ENCODE assay signal across 9 cellular contexts in genomic region chr16:79598341-79599181, GRCh38. TPM values are rescaled to one million over a fixed set of nuclear protein-coding genes. Genes with fewer than 3 reads are reported as not detected.
A peak's percentile ranks its signal among the peaks of the same experiment; 100 is the strongest.
DNase-seq lines count a peak whose midpoint lies in the region; ATAC-seq and TF ChIP-seq lines count a peak whose summit lies in the region.
"Had no signal": no experiment of that assay in that cellular context is flagged by ENCODE, and none has a peak within 500 bp of the region (broad histone marks: within the 10 kb centered on the region; RNA-seq: fewer than 3 reads in every experiment).

No MANE protein-coding gene starts in this region.

- CTCF ChIA-PET in CD8-positive, alpha-beta T cell (lab: Charles Lee) = interaction anchor here (1.2 kb wide), 1 partner anchor 828 kb away, joined by 3 read pairs; no protein-coding TSS in a partner anchor
- CTCF ChIA-PET in activated CD8-positive, alpha-beta T cell treated with anti-CD3 and anti-CD28 coated beads, Interleukin-2, amount 10 ng/mL, durations not matched to agents 7 days and 5 days (lab: Charles Lee) = interaction anchor here (1.0 kb wide), 2 partner anchors 19 to 20 kb away, joined by 3 read pairs; no protein-coding TSS in a partner anchor

- no peak overlapping the region for H3K27ac ChIP-seq in CD8-positive, alpha-beta T cell (ENCODE audit: low read depth, low read length)
- H3K27ac ChIP-seq in stomach smooth muscle (ENCODE audit: low read length) = peak overlapping the region; percentile 80
- H3K27ac ChIP-seq: neutrophil had no signal

- peaks cover 22% of the 10 kb centered on the region for H3K27me3 Mint-ChIP-seq in CD8-positive, alpha-beta T cell (ENCODE audit: low read depth)
- H3K27me3 Mint-ChIP-seq in activated CD8-positive, alpha-beta T cell treated with anti-CD3 and anti-CD28 coated beads, Interleukin-2, amount 10 ng/mL, durations not matched to agents 7 days and 5 days (ENCODE audit: low read depth) = peaks cover 56% of the 10 kb centered on the region

- peak overlapping the region; percentile 25 for H3K4me3 ChIP-seq in CD8-positive, alpha-beta T cell (ENCODE audit: low read depth, low read length)
- H3K4me3 ChIP-seq in epithelial cell of esophagus (ENCODE audit: low read length) (peak overlapping the region; percentile 93), stomach smooth muscle (ENCODE audit: low read length in 2 of 2) (peak overlapping the region; percentile 92 to 94)

- peaks cover 34% of the 10 kb centered on the region for H3K4me1 Mint-ChIP-seq in CD8-positive, alpha-beta T cell (ENCODE audit: low read depth)
- peaks cover 31% of the 10 kb centered on the region for H3K4me1 Mint-ChIP-seq in activated CD8-positive, alpha-beta T cell treated with anti-CD3 and anti-CD28 coated beads, Interleukin-2, amount 10 ng/mL, durations not matched to agents 7 days and 5 days (ENCODE audit: low read depth)

- peaks cover 9% of the 10 kb centered on the region for H3K27me3 ChIP-seq in CD8-positive, alpha-beta T cell (ENCODE audit: insufficient read depth, low read length)
- no peaks in the 10 kb centered on the region for H3K27me3 ChIP-seq in stomach smooth muscle (ENCODE audit: control insufficient read depth in 1 of 2, insufficient read depth in 2 of 2, low read length in 2 of 2)

- peak overlapping the region; percentile 85 for H3K4me3 Mint-ChIP-seq in CD8-positive, alpha-beta T cell
- H3K4me3 Mint-ChIP-seq in activated CD8-positive, alpha-beta T cell treated with anti-CD3 and anti-CD28 coated beads, Interleukin-2, amount 10 ng/mL, durations not matched to agents 7 days and 5 days = peak overlapping the region; percentile 71

- intact Hi-C loops in CD8-positive, alpha-beta T cell (cut with DNase I, micrococcal nuclease) = loop anchor here in 1 of 2 experiments (2.0 kb wide), 1 partner anchor 856 kb away; no protein-coding TSS in a partner anchor

- peaks cover 12% of the 10 kb centered on the region for H3K4me1 ChIP-seq in CD8-positive, alpha-beta T cell (ENCODE audit: insufficient read depth, low read length)
- peaks cover 11% of the 10 kb centered on the region for H3K4me1 ChIP-seq in stomach smooth muscle (ENCODE audit: control insufficient read depth, insufficient read depth, low read length)

- ATAC-seq in CD8-positive, alpha-beta T cell = no peak
- ATAC-seq in activated CD8-positive, alpha-beta T cell treated with anti-CD3 and anti-CD28 coated beads, Interleukin-2, amount 10 ng/mL, durations not matched to agents 7 days and 5 days = peak; percentile 4
- ATAC-seq in HG02973 (IDR thresholded peaks at IDR 0.05; ENCODE audit: unreplicated experiment) = no peak

- TF ChIP-seq CTCF in CD8-positive, alpha-beta T cell (IDR thresholded peaks at IDR 0.05) = no peak
- TF ChIP-seq CTCF in epithelial cell of esophagus (IDR thresholded peaks at IDR 0.05; ENCODE audit: insufficient read depth, low read depth, low read length, missing control alignments) = peak; percentile 12
- TF ChIP-seq CTCF in GM10266 (IDR thresholded peaks at IDR 0.05; ENCODE audit: control insufficient read depth, insufficient read depth, low read depth, missing control alignments) = no peak

- peak in 6 of 7 experiments; percentile 3 to 61 (median 33) for DNase-seq in CD8-positive, alpha-beta T cell
- DNase-seq in NCI-H128 (lab: John Stamatoyannopoulos, UW; ENCODE audit: unreplicated experiment) = peak; percentile 34
- DNase-seq in activated CD8-positive, alpha-beta T cell treated with anti-CD3 and anti-CD28 coated beads, Interleukin-2, amount 10 ng/mL, durations not matched to agents 7 days and 5 days = peak; percentile 50
- peak; percentile 60 for DNase-seq in epithelial cell of esophagus (ENCODE audit: low read depth)
- peak; percentile 28 for DNase-seq in midbrain (lab: John Stamatoyannopoulos, UW)
- DNase-seq in GM10266 (ENCODE audit: extremely low spot score) = no peak

- POLR2A ChIA-PET in CD8-positive, alpha-beta T cell (lab: Charles Lee) = interaction anchor here (1.1 kb wide), 1 partner anchor 8 kb away, joined by 3 read pairs; no protein-coding TSS in a partner anchor
- POLR2A ChIA-PET in activated CD8-positive, alpha-beta T cell treated with anti-CD3 and anti-CD28 coated beads, Interleukin-2, amount 10 ng/mL, durations not matched to agents 7 days and 5 days (lab: Charles Lee) = interaction anchor here (1.2 kb wide), 1 partner anchor 34 kb away, joined by 3 read pairs; no protein-coding TSS in a partner anchor

- H3K9ac ChIP-seq in stomach smooth muscle (ENCODE audit: low read length in 2 of 2) = peak overlapping the region; percentile 72 to 84

- H3K36me3 ChIP-seq in CD8-positive, alpha-beta T cell (ENCODE audit: insufficient read depth, low read length) = no peaks in the 10 kb centered on the region
- H3K36me3 ChIP-seq in stomach smooth muscle (ENCODE audit: control insufficient read depth in 2 of 2, insufficient read depth in 2 of 2, low read length in 2 of 2) = no peaks in the 10 kb centered on the region
- H3K36me3 ChIP-seq: neutrophil had no signal

- no peaks in the 10 kb centered on the region for H3K9me3 Mint-ChIP-seq in CD8-positive, alpha-beta T cell
- H3K9me3 Mint-ChIP-seq in activated CD8-positive, alpha-beta T cell treated with anti-CD3 and anti-CD28 coated beads, Interleukin-2, amount 10 ng/mL, durations not matched to agents 7 days and 5 days (ENCODE audit: insufficient read depth) = no peaks in the 10 kb centered on the region

- no peaks in the 10 kb centered on the region for H3K9me3 ChIP-seq in CD8-positive, alpha-beta T cell (ENCODE audit: low read length)
- H3K9me3 ChIP-seq in stomach smooth muscle (ENCODE audit: control insufficient read depth in 2 of 2, low read length in 2 of 2) = no peaks in the 10 kb centered on the region
- H3K9me3 ChIP-seq: neutrophil had no signal

- peaks cover 4% of the 10 kb centered on the region for H3K36me3 Mint-ChIP-seq in CD8-positive, alpha-beta T cell
- no peaks in the 10 kb centered on the region for H3K36me3 Mint-ChIP-seq in activated CD8-positive, alpha-beta T cell treated with anti-CD3 and anti-CD28 coated beads, Interleukin-2, amount 10 ng/mL, durations not matched to agents 7 days and 5 days (ENCODE audit: low read depth)

- peak overlapping the region; percentile 67 for H3K27ac Mint-ChIP-seq in CD8-positive, alpha-beta T cell
- H3K27ac Mint-ChIP-seq in activated CD8-positive, alpha-beta T cell treated with anti-CD3 and anti-CD28 coated beads, Interleukin-2, amount 10 ng/mL, durations not matched to agents 7 days and 5 days = peak overlapping the region; percentile 79

RNA-seq across cellular contexts. Expression of gene MAF, which starts 2.0 kb away (rescaled TPM):
- total RNA-seq in CD8-positive, alpha-beta T cell = 10 to 100 TPM; 21.4 to 24.8 TPM
- 1 to 10 TPM; 4.3 to 4.6 TPM for total RNA-seq in activated CD8-positive, alpha-beta T cell treated with anti-CD3 and anti-CD28 coated beads, Interleukin-2, amount 10 ng/mL, durations not matched to agents 7 days and 5 days

Comparison
In these comparisons a context has a peak if more than half of its experiments do, and no peak if none do; other contexts are left out.
1. H3K4me3 ChIP-seq: peak in every context shown above with its lines; median percentile 93 in epithelial cell of esophagus; 93 in stomach smooth muscle; 25 in CD8-positive, alpha-beta T cell.
2. RNA of gene MAF, which starts 2.0 kb away (total RNA-seq): 21.4 to 24.8 TPM in CD8-positive, alpha-beta T cell; 4.3 to 4.6 TPM in activated CD8-positive, alpha-beta T cell treated with anti-CD3 and anti-CD28 coated beads, Interleukin-2, amount 10 ng/mL, durations not matched to agents 7 days and 5 days; every median in the first group is over 4 times any median in the second.